In genomic region chr5:154228696-154229095, GRCh38 we compare ENCODE assay signal across 1 cellular context.
TF ChIP-seq lines count a peak whose summit lies in the region.

No MANE protein-coding gene starts in this region.

TF ChIP-seq in GM12878, 131 proteins besides CTCF, POLR2A, EP300 and RAD21 (continued from another document):
- TF ChIP-seq MAX (IDR thresholded peaks at IDR 0.05; ENCODE audit: low read depth, low read length): no peak
- no peak for TF ChIP-seq MEF2A (IDR thresholded peaks at IDR 0.05; ENCODE audit: insufficient read depth, low read depth, low read length)
- no peak for TF ChIP-seq JUND (IDR thresholded peaks at IDR 0.05; ENCODE audit: low read depth, low read length)
- TF ChIP-seq ZZZ3 (IDR thresholded peaks at IDR 0.05; ENCODE audit: control insufficient read depth, insufficient read length, low read depth): no peak
- no peak for TF ChIP-seq CREM (IDR thresholded peaks at IDR 0.05; ENCODE audit: low read depth)
- no peak for TF ChIP-seq HDAC2 (IDR thresholded peaks at IDR 0.05)
- TF ChIP-seq ZNF384 (IDR thresholded peaks at IDR 0.05; ENCODE audit: borderline replicate concordance, low read depth, low read length): no peak
- peak; percentile 50; the same call in 1 of the 2 replicates for TF ChIP-seq ATF7 (IDR thresholded peaks at IDR 0.05; ENCODE audit: low read depth)
- no peak for TF ChIP-seq BCL3 (IDR thresholded peaks at IDR 0.05; ENCODE audit: borderline replicate concordance, insufficient read depth, low read depth, low read length, poor library complexity, severe bottlenecking)
- no peak for TF ChIP-seq WRNIP1 (IDR thresholded peaks at IDR 0.05; ENCODE audit: borderline replicate concordance, low read depth, low read length)
- TF ChIP-seq NFXL1 (IDR thresholded peaks at IDR 0.05; ENCODE audit: borderline replicate concordance): no peak
- TF ChIP-seq POU2F2 (IDR thresholded peaks at IDR 0.05; ENCODE audit: borderline replicate concordance, low read depth, low read length): no peak
- TF ChIP-seq SIX5 (IDR thresholded peaks at IDR 0.05; ENCODE audit: low read depth, low read length, severe bottlenecking): no peak
- TF ChIP-seq SMC3 (IDR thresholded peaks at IDR 0.05; ENCODE audit: borderline replicate concordance, low read length): no peak
- no peak for TF ChIP-seq ZBTB33 (IDR thresholded peaks at IDR 0.05)
- TF ChIP-seq KAT2A (conservative IDR thresholded peaks at IDR 0.05; ENCODE audit: control insufficient read depth, low read depth, low read length): no peak
- no peak for TF ChIP-seq MTA3 (IDR thresholded peaks at IDR 0.05; ENCODE audit: borderline replicate concordance, low read length)
- no peak for TF ChIP-seq TAF1 (IDR thresholded peaks at IDR 0.05; ENCODE audit: borderline replicate concordance, low read depth, low read length)
- no peak for TF ChIP-seq IRF5 (IDR thresholded peaks at IDR 0.05; ENCODE audit: borderline replicate concordance)
- TF ChIP-seq PML (IDR thresholded peaks at IDR 0.05; ENCODE audit: low read length): no peak; the same call in 1 of the 2 replicates
- TF ChIP-seq PBX3 (IDR thresholded peaks at IDR 0.05; ENCODE audit: insufficient replicate concordance, low read depth, low read length): no peak
- peak; percentile 44; the same call in 1 of the 2 replicates for TF ChIP-seq MXI1 (IDR thresholded peaks at IDR 0.05; ENCODE audit: low read depth, low read length)
- no peak for TF ChIP-seq HSF1 (IDR thresholded peaks at IDR 0.05; ENCODE audit: low read depth, low read length)
- TF ChIP-seq YBX1 (IDR thresholded peaks at IDR 0.05): no peak
TF ChIP-seq in GM12878: peak in this region for 25.
